Comparison of ENCODE assay signal across 1 cellular context in the genomic region with DNA sequence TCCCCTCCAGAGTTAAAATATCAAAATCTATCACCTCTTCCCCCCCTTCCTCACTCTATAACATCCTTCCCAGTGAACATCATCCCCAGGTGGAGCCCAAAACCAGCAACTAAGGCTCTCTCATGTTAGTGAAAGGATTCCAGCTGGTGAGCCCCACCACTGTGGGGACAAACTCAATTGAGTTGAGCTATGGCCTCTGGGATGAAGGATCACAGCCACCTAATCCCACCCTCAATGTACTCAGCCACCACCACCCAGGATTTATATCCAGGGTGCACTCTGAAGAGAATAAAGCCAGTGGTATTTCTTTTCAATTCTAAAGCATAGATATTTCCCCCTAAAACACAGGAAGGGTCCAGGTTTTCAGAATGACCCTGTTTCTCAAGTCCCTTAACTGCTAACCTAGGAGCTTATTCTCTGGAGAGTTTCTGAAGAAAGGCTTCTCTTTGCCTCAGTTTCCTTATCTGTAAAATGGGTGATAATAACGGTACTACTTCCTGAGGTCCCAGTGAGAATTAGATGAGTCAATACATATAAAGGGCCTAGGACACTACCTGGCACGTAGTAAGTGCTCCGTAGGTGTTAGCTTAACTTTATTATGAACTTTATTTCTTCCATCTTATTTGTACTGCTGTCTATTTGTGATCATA.
TF ChIP-seq lines count a peak whose summit lies in the region.

No MANE protein-coding gene starts in this region.

TF ChIP-seq in HepG2, 621 proteins besides CTCF, POLR2A, EP300 and RAD21:
- TF ChIP-seq ZNF629 (CRISPR knock-in tag; conservative IDR thresholded peaks at IDR 0.05) (peak; percentile 79), ARID2 (CRISPR knock-in tag; IDR thresholded peaks at IDR 0.05; ENCODE audit: borderline replicate concordance) (no peak)
